ENCODE assay signal across 11 cellular contexts in the genomic region with DNA sequence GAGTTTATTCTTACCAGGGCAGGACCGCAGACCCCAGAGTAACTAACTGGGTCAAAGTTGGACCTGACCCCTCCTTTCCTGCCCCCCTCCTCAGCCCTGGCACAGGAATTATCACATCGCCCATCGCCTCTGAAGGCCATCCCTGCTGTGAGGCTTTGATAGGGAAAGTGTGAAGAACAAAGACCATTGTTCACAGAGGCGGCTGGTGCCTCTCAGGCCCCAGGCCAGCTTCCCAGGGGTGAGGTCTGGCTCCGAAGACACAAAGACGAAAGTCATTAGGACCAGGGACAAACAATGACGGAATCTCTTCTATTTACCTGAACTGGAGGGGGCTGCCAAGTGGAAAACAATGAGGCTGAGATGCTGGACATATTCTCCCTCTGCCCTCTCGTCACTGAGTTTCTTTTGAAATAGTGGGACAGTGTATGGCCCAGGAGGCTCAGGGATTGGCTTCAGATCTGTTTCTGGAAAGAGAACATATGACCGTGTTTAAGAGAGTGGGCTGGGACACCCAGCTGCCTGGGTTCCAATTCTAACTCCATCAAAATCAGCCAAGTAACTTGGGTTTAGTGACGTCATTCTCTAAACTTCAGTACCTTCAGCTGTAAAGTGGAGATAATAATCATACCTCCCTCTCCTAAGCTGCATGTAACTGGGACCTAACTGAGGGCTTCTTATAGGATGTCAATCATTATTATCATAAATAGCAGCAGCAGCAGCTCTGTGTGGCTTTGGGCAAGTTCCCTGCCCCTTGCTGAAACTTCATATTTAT.
DNase-seq lines count a peak whose midpoint lies in the region; ATAC-seq lines count a peak whose summit lies in the region.
"Had no signal": no experiment of that assay in that cellular context is flagged by ENCODE, and none has a peak within 500 bp of the region (broad histone marks: within the 10 kb centered on the region; RNA-seq: fewer than 3 reads in every experiment).

No MANE protein-coding gene starts in this region.

- H3K4me1 Mint-ChIP-seq in activated CD4-positive, alpha-beta T cell treated with anti-CD3 and anti-CD28 coated beads, Interleukin-2, amount 10 ng/mL, durations not matched to agents 7 days and 5 days, result peaks cover 7% of the 10 kb centered on the region

- no peak overlapping the region for H3K27ac Mint-ChIP-seq in activated CD4-positive, alpha-beta T cell treated with anti-CD3 and anti-CD28 coated beads, Interleukin-2, amount 10 ng/mL, durations not matched to agents 7 days and 5 days
- H3K27ac Mint-ChIP-seq: activated naive CD8-positive, alpha-beta T cell treated with anti-CD3 and anti-CD28 coated beads, Interleukin-2, amount 10 ng/mL, durations not matched to agents 7 days and 5 days; T-cell had no signal

- no peaks in the 10 kb centered on the region for H3K36me3 Mint-ChIP-seq in activated CD4-positive, alpha-beta T cell treated with anti-CD3 and anti-CD28 coated beads, Interleukin-2, amount 10 ng/mL, durations not matched to agents 7 days and 5 days (ENCODE audit: low read depth)
- H3K36me3 Mint-ChIP-seq: activated naive CD8-positive, alpha-beta T cell treated with anti-CD3 and anti-CD28 coated beads, Interleukin-2, amount 10 ng/mL, durations not matched to agents 7 days and 5 days; T-cell had no signal

- intact Hi-C loops in head of caudate nucleus (cut with DNase I), result no loop called here

- CTCF ChIA-PET in activated CD4-positive, alpha-beta T cell treated with anti-CD3 and anti-CD28 coated beads, Interleukin-2, amount 10 ng/mL, durations not matched to agents 7 days and 5 days (lab: Charles Lee), result interaction anchor here (0.6 kb wide), 2 partner anchors 235 to 615 kb away, joined by 3 to 4 read pairs; no protein-coding TSS in a partner anchor

- no peak for ATAC-seq in HG03159 (IDR thresholded peaks at IDR 0.05; ENCODE audit: unreplicated experiment)
- ATAC-seq in GM18519 (IDR thresholded peaks at IDR 0.05; ENCODE audit: low FRiP score, unreplicated experiment), result no peak
- ATAC-seq: T-cell had no signal

- H3K9me3 Mint-ChIP-seq in activated CD4-positive, alpha-beta T cell treated with anti-CD3 and anti-CD28 coated beads, Interleukin-2, amount 10 ng/mL, durations not matched to agents 7 days and 5 days, result peaks cover 11% of the 10 kb centered on the region

- no peaks in the 10 kb centered on the region for H3K27me3 Mint-ChIP-seq in activated CD4-positive, alpha-beta T cell treated with anti-CD3 and anti-CD28 coated beads, Interleukin-2, amount 10 ng/mL, durations not matched to agents 7 days and 5 days
- H3K27me3 Mint-ChIP-seq: activated naive CD8-positive, alpha-beta T cell treated with anti-CD3 and anti-CD28 coated beads, Interleukin-2, amount 10 ng/mL, durations not matched to agents 7 days and 5 days; T-cell had no signal

- DNase-seq in C1 segment of cervical spinal cord (lab: John Stamatoyannopoulos, UW) (peak in 11 of 14 donors; percentile 25 to 70 (median 51)), NCI-H526 (lab: John Stamatoyannopoulos, UW) (peak; percentile 56 to 82), head of caudate nucleus (peak; percentile 40 to 86 (median 70)), middle frontal gyrus (ENCODE audit: extremely low spot score, low spot score) (peak; percentile 45), SKM-1 (lab: John Stamatoyannopoulos, UW; ENCODE audit: unreplicated experiment) (no peak)
- DNase-seq in activated CD4-positive, alpha-beta T cell treated with anti-CD3 and anti-CD28 coated beads, Interleukin-2, amount 10 ng/mL, durations not matched to agents 7 days and 5 days, result no peak
- DNase-seq: ACHN; activated naive CD8-positive, alpha-beta T cell treated with anti-CD3 and anti-CD28 coated beads, Interleukin-2, amount 10 ng/mL, durations not matched to agents 7 days and 5 days; T-cell had no signal

- no peak overlapping the region for H3K4me3 Mint-ChIP-seq in activated CD4-positive, alpha-beta T cell treated with anti-CD3 and anti-CD28 coated beads, Interleukin-2, amount 10 ng/mL, durations not matched to agents 7 days and 5 days
- H3K4me3 Mint-ChIP-seq: activated naive CD8-positive, alpha-beta T cell treated with anti-CD3 and anti-CD28 coated beads, Interleukin-2, amount 10 ng/mL, durations not matched to agents 7 days and 5 days; T-cell had no signal

- POLR2A ChIA-PET in activated CD4-positive, alpha-beta T cell treated with anti-CD3 and anti-CD28 coated beads, Interleukin-2, amount 10 ng/mL, durations not matched to agents 7 days and 5 days (lab: Charles Lee), result no interaction called here

Comparison
In these comparisons a context has a peak if more than half of its experiments do, and no peak if none do; other contexts are left out.
1. DNase-seq: peak in C1 segment of cervical spinal cord (11 of 14), NCI-H526 (2 of 2), head of caudate nucleus (42 of 42) and middle frontal gyrus (single experiment); none in SKM-1 (single experiment) and activated CD4-positive, alpha-beta T cell treated with anti-CD3 and anti-CD28 coated beads, Interleukin-2, amount 10 ng/mL, durations not matched to agents 7 days and 5 days (single experiment).